Comparison of ENCODE assay signal across 8 cellular contexts in the genomic region with DNA sequence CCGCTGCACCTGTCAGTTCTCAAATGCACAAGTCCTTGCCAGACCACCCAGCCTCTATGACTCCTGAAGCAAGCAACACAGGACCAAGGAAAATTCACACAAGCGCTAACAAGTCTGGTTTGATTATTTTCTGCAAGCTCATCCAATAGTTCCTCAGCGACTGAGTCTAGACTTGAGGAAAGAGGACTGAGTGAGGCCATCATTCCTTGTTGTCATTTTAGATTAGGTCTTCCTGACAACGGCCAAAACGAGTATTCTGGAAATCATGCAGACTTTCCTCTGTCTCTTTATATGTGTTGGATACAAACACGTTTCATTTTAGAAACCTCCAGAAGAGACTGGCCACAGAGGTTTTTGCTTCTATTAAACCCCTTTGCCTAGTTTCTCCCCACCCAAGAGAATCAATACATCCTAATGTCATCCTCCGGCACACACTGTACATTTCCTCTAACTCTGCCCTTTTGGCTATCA. TPM values are rescaled to one million over a fixed set of nuclear protein-coding genes. Genes with fewer than 3 reads are reported as not detected.
DNase-seq lines count a peak whose midpoint lies in the region; ATAC-seq and TF ChIP-seq lines count a peak whose summit lies in the region.

No MANE protein-coding gene starts in this region.

- peak overlapping the region; percentile 5 for H3K18ac ChIP-seq in H9 (ENCODE audit: insufficient read length, low read depth, low read length)

- DNase-seq in AG04450 (ENCODE audit: low read depth, low spot score), result no peak
- DNase-seq in H9, result no peak
- DNase-seq in activated CD4-positive, alpha-beta memory T cell treated with anti-CD3 and anti-CD28 coated beads, Interleukin-2, amount 10 ng/mL, durations not matched to agents 7 days and 5 days, result no peak
- DNase-seq in skeletal muscle cell (ENCODE audit: low read depth), result no peak
- DNase-seq in NCI-H2171 treated with DMSO at 0.1 percent for 48 hours (lab: John Stamatoyannopoulos, UW), result no peak

- H3K27me3 Mint-ChIP-seq in H9 (ENCODE audit: low read depth), result no peaks in the 10 kb centered on the region
- H3K27me3 Mint-ChIP-seq in activated CD4-positive, alpha-beta memory T cell treated with anti-CD3 and anti-CD28 coated beads, Interleukin-2, amount 10 ng/mL, durations not matched to agents 7 days and 5 days, result no peaks in the 10 kb centered on the region

- POLR2A ChIA-PET in AG04450 (lab: Yijun Ruan, JAX), result interaction anchor here (0.9 to 2.0 kb wide), 16 partner anchors 8 to 733 kb away, joined by 3 to 12 read pairs (median 4); partner anchors contain the start of genes CEP95, DDX5, MAP3K3 and SMARCD2
- POLR2A ChIA-PET in activated CD4-positive, alpha-beta memory T cell treated with anti-CD3 and anti-CD28 coated beads, Interleukin-2, amount 10 ng/mL, durations not matched to agents 7 days and 5 days (lab: Charles Lee), result interaction anchor here (1.0 to 6.2 kb wide), 21 partner anchors 10 to 734 kb away, joined by 3 to 178 read pairs (median 9); partner anchors contain the start of genes CEP95, DDX5, FTSJ3 and LIMD2

- no peak for TF ChIP-seq POLR2A in gastroesophageal sphincter (IDR thresholded peaks at IDR 0.05)

- H4K5ac ChIP-seq in H9 (ENCODE audit: insufficient read length, low read depth, low read length), result no peak overlapping the region

- TF ChIP-seq CTCF in AG04450 (IDR thresholded peaks at IDR 0.05; ENCODE audit: low read depth, low read length) (no peak), H9 (conservative IDR thresholded peaks at IDR 0.05) (no peak), gastroesophageal sphincter (IDR thresholded peaks at IDR 0.05) (no peak)

- H3K27me3 ChIP-seq in AG04450 (ENCODE audit: control insufficient read depth, insufficient read depth, low read length) (no peaks in the 10 kb centered on the region), H9 (ENCODE audit: insufficient read depth, low read length) (no peaks in the 10 kb centered on the region), gastroesophageal sphincter (no peaks in the 10 kb centered on the region)

- no peak overlapping the region for H2BK120ac ChIP-seq in H9 (ENCODE audit: low read depth, low read length, poor library complexity, severe bottlenecking)

- H3T11ph ChIP-seq in H9 (ENCODE audit: low read length), result no peak overlapping the region

- no CpG with 5 or more reads among the region's 7 CpGs for WGBS in H9 (ENCODE audit: extremely low coverage, insufficient read length, low lambda C conversion rate)
- 2 to 3% methylated on average over 7 of the region's 7 CpGs for WGBS in gastroesophageal sphincter (ENCODE audit: low coverage in 1 of 2), 2 donors

- H3K9me3 ChIP-seq in AG04450 (ENCODE audit: control insufficient read depth, insufficient read depth, low read length) (no peaks in the 10 kb centered on the region), H9 (ENCODE audit: control insufficient read depth, low read depth, low read length) (no peaks in the 10 kb centered on the region), gastroesophageal sphincter (no peaks in the 10 kb centered on the region)

- CTCF ChIA-PET in AG04450 (lab: Charles Lee), result interaction anchor here (0.7 to 1.7 kb wide), 3 partner anchors 9 to 23 kb away, joined by 3 read pairs; no protein-coding TSS in a partner anchor
- CTCF ChIA-PET in activated CD4-positive, alpha-beta memory T cell treated with anti-CD3 and anti-CD28 coated beads, Interleukin-2, amount 10 ng/mL, durations not matched to agents 7 days and 5 days (lab: Charles Lee), result interaction anchor here (1.0 to 4.3 kb wide), 10 partner anchors 11 to 76 kb away, joined by 3 to 29 read pairs (median 5); no protein-coding TSS in a partner anchor

- peaks cover 23 to 28% (median 24%) of the 10 kb centered on the region in 3 experiments for H3K36me3 Mint-ChIP-seq in H9 (ENCODE audit: insufficient read depth in 1 of 3, low read depth in 3 of 3)
- H3K36me3 Mint-ChIP-seq in activated CD4-positive, alpha-beta memory T cell treated with anti-CD3 and anti-CD28 coated beads, Interleukin-2, amount 10 ng/mL, durations not matched to agents 7 days and 5 days (ENCODE audit: low read depth), result peaks cover 51% of the 10 kb centered on the region

- no peaks in the 10 kb centered on the region for H3K9me3 Mint-ChIP-seq in H9
- H3K9me3 Mint-ChIP-seq in activated CD4-positive, alpha-beta memory T cell treated with anti-CD3 and anti-CD28 coated beads, Interleukin-2, amount 10 ng/mL, durations not matched to agents 7 days and 5 days, result no peaks in the 10 kb centered on the region

- H3K79me2 ChIP-seq in H9 (ENCODE audit: insufficient read depth, low read length), result peaks cover 63% of the 10 kb centered on the region

- peak overlapping the region; percentile 77 for H3K9ac ChIP-seq in H9 (ENCODE audit: extremely low read depth, insufficient read length, low read length)

- TF ChIP-seq EP300 in gastroesophageal sphincter (IDR thresholded peaks at IDR 0.05), result no peak

- H4K8ac ChIP-seq in H9 (replicated peaks; ENCODE audit: insufficient read length, low read depth, low read length), result no peak overlapping the region

- H3K23me2 ChIP-seq in H9 (ENCODE audit: insufficient read length, low read depth, low read length, poor library complexity, severe bottlenecking), result peaks cover 9% of the 10 kb centered on the region

- H3K4me3 ChIP-seq in AG04450 (ENCODE audit: low read depth, low read length) (peak overlapping the region; percentile 65), gastroesophageal sphincter (peak overlapping the region; percentile 57 to 97), skeletal muscle cell (ENCODE audit: low read depth, low read length) (peak overlapping the region; percentile 87)

- H3K27ac ChIP-seq in AG04450 (ENCODE audit: low read depth, low read length), result peak overlapping the region; percentile 99
- no peak overlapping the region for H3K27ac ChIP-seq in H9 (ENCODE audit: insufficient read length, low read depth, low read length)
- peak overlapping the region; percentile 84 to 99 (median 97) for H3K27ac ChIP-seq in gastroesophageal sphincter

- H2AK5ac ChIP-seq in H9 (ENCODE audit: insufficient read length, low read length), result no peak overlapping the region

- peak overlapping the region; percentile 99 to 100 for H3K4me3 Mint-ChIP-seq in H9
- H3K4me3 Mint-ChIP-seq in activated CD4-positive, alpha-beta memory T cell treated with anti-CD3 and anti-CD28 coated beads, Interleukin-2, amount 10 ng/mL, durations not matched to agents 7 days and 5 days, result peak overlapping the region; percentile 96

- no peak overlapping the region for H3K4ac ChIP-seq in H9 (ENCODE audit: low read depth, low read length)

- H2BK12ac ChIP-seq in H9 (ENCODE audit: insufficient read length, low read depth, low read length), result no peak overlapping the region

- H3K4me2 ChIP-seq in H9 (ENCODE audit: insufficient read depth, insufficient read length, low read length), result peak overlapping the region; percentile 98

- no peak overlapping the region; the same call in 1 of the 2 replicates for H3K14ac ChIP-seq in H9 (ENCODE audit: insufficient read depth, low read length)

- no peak overlapping the region for H3K56ac ChIP-seq in H9 (ENCODE audit: insufficient read length, low read depth, low read length)

- H3K4me1 ChIP-seq in H9 (ENCODE audit: insufficient read depth, low read length) (no peaks in the 10 kb centered on the region; the same call in 1 of the 2 replicates), gastroesophageal sphincter (peaks cover 0 to 79% (median 6%) of the 10 kb centered on the region in 3 donors)

- ATAC-seq in gastroesophageal sphincter (no peak), HG03135 (IDR thresholded peaks at IDR 0.05; ENCODE audit: unreplicated experiment) (no peak), GM18867 (IDR thresholded peaks at IDR 0.05; ENCODE audit: unreplicated experiment) (no peak)

- H4K20me1 ChIP-seq in H9 (ENCODE audit: control insufficient read depth, insufficient read depth, insufficient read length), result no peaks in the 10 kb centered on the region

- no peak overlapping the region for H2BK15ac ChIP-seq in H9 (ENCODE audit: low read depth, low read length)

- H2BK20ac ChIP-seq in H9 (ENCODE audit: low read depth, low read length, poor library complexity, severe bottlenecking), result no peak overlapping the region

- no peak overlapping the region for H2BK5ac ChIP-seq in H9 (ENCODE audit: insufficient read length, low read length)

- H3K27ac Mint-ChIP-seq in H9, result peak overlapping the region; percentile 98 to 100 (median 99)
- H3K27ac Mint-ChIP-seq in activated CD4-positive, alpha-beta memory T cell treated with anti-CD3 and anti-CD28 coated beads, Interleukin-2, amount 10 ng/mL, durations not matched to agents 7 days and 5 days, result peak overlapping the region; percentile 99

- H4K91ac ChIP-seq in H9 (ENCODE audit: insufficient read length, low read depth, low read length), result no peak overlapping the region

- peaks cover 0 to 6% of the 10 kb centered on the region in 2 donors for H3K36me3 ChIP-seq in gastroesophageal sphincter

- H2AFZ ChIP-seq in H9 (ENCODE audit: low read length), result no peak overlapping the region

- no peak overlapping the region for H3K23ac ChIP-seq in H9 (ENCODE audit: insufficient read length, low read depth, low read length)

- peaks cover 22 to 25% of the 10 kb centered on the region in 2 experiments for H3K4me1 Mint-ChIP-seq in H9
- peaks cover 51% of the 10 kb centered on the region for H3K4me1 Mint-ChIP-seq in activated CD4-positive, alpha-beta memory T cell treated with anti-CD3 and anti-CD28 coated beads, Interleukin-2, amount 10 ng/mL, durations not matched to agents 7 days and 5 days

- H3K79me1 ChIP-seq in H9 (ENCODE audit: insufficient read depth, low read depth, low read length, poor library complexity, severe bottlenecking), result no peaks in the 10 kb centered on the region

RNA-seq across cellular contexts. Expression of gene CCDC47, which starts 0.6 kb away (rescaled TPM):
- polyA plus RNA-seq in AG04450 (2011; rRNA removed), result 52.2 and 68.9 TPM in 2 replicates
- polyA minus RNA-seq in AG04450 (2011; rRNA and poly(A)+ RNA removed), result 33.4 and 40.0 TPM in 2 replicates
- total RNA-seq in H9 (2021) (79.4 and 79.6 TPM in 2 replicates), gastroesophageal sphincter (10 to 100 TPM; 53.1 to 62.0 (median 58.9) TPM)
- 10 to 100 TPM; 56.7 to 57.9 TPM for total RNA-seq in activated CD4-positive, alpha-beta memory T cell treated with anti-CD3 and anti-CD28 coated beads, Interleukin-2, amount 10 ng/mL, durations not matched to agents 7 days and 5 days

RNA-seq across cellular contexts. Expression of gene DDX42, which starts 1.1 kb away (rescaled TPM):
- polyA plus RNA-seq in AG04450 (2011; rRNA removed), result 122 and 141 TPM in 2 replicates
- polyA minus RNA-seq in AG04450 (2011; rRNA and poly(A)+ RNA removed), result 60.5 and 78.0 TPM in 2 replicates
- total RNA-seq in H9 (2021) (184 and 187 TPM in 2 replicates), gastroesophageal sphincter (100 to 1,000 TPM in 2 of 4 donors, 10 to 100 TPM in 2; 66.6 to 126 (median 98.8) TPM)
- total RNA-seq in activated CD4-positive, alpha-beta memory T cell treated with anti-CD3 and anti-CD28 coated beads, Interleukin-2, amount 10 ng/mL, durations not matched to agents 7 days and 5 days, result 100 to 1,000 TPM; 113 to 118 TPM

RNA-seq across cellular contexts. Expression of gene STRADA, which starts 31.2 kb away (rescaled TPM):
- 28.0 and 28.1 TPM in 2 replicates for polyA plus RNA-seq in AG04450 (2011; rRNA removed)
- polyA minus RNA-seq in AG04450 (2011; rRNA and poly(A)+ RNA removed), result 25.8 and 27.9 TPM in 2 replicates
- total RNA-seq in H9 (2021) (34.5 and 35.0 TPM in 2 replicates), gastroesophageal sphincter (10 to 100 TPM; 14.4 to 39.1 (median 23.3) TPM)
- total RNA-seq in activated CD4-positive, alpha-beta memory T cell treated with anti-CD3 and anti-CD28 coated beads, Interleukin-2, amount 10 ng/mL, durations not matched to agents 7 days and 5 days, result 10 to 100 TPM; 53.1 to 59.4 TPM

RNA-seq across cellular contexts. Expression of gene PSMC5, which starts 54.4 kb away (rescaled TPM):
- 179 and 220 TPM in 2 replicates for polyA plus RNA-seq in AG04450 (2011; rRNA removed)
- 190 and 197 TPM in 2 replicates for polyA minus RNA-seq in AG04450 (2011; rRNA and poly(A)+ RNA removed)
- total RNA-seq in H9 (2021), result 178 and 183 TPM in 2 replicates
- total RNA-seq in activated CD4-positive, alpha-beta memory T cell treated with anti-CD3 and anti-CD28 coated beads, Interleukin-2, amount 10 ng/mL, durations not matched to agents 7 days and 5 days, result 100 to 1,000 TPM; 152 to 162 TPM
- 100 to 1,000 TPM in 2 of 4 donors, 10 to 100 TPM in 2; 79.5 to 110 (median 95.7) TPM for total RNA-seq in gastroesophageal sphincter

RNA-seq across cellular contexts. Expression of gene FTSJ3, which starts 54.6 kb away (rescaled TPM):
- polyA plus RNA-seq in AG04450 (2011; rRNA removed), result 54.2 and 58.4 TPM in 2 replicates
- polyA minus RNA-seq in AG04450 (2011; rRNA and poly(A)+ RNA removed), result 70.5 and 94.3 TPM in 2 replicates
- total RNA-seq in H9 (2021) (77.5 and 80.3 TPM in 2 replicates), gastroesophageal sphincter (10 to 100 TPM; 36.3 to 53.2 (median 51.7) TPM)
- 10 to 100 TPM; 38.9 to 43.8 TPM for total RNA-seq in activated CD4-positive, alpha-beta memory T cell treated with anti-CD3 and anti-CD28 coated beads, Interleukin-2, amount 10 ng/mL, durations not matched to agents 7 days and 5 days
